Comparison of ENCODE assay signal across 25 cellular contexts in genomic region chr12:2668816-2669215, GRCh38.
A peak's percentile ranks its signal among the peaks of the same experiment; 100 is the strongest.
DNase-seq lines count a peak whose midpoint lies in the region; ATAC-seq and TF ChIP-seq lines count a peak whose summit lies in the region.
"Had no signal": no experiment of that assay in that cellular context is flagged by ENCODE, and none has a peak within 500 bp of the region (broad histone marks: within the 10 kb centered on the region; RNA-seq: fewer than 3 reads in every experiment).

No MANE protein-coding gene starts in this region.

- H3K4me3 ChIP-seq in coronary artery (no peak overlapping the region), upper lobe of right lung (no peak overlapping the region), mammary epithelial cell (replicated peaks in 1 of 3; ENCODE audit: insufficient read depth in 1 of 3, low read depth in 2 of 3, low read length in 3 of 3) (no peak overlapping the region)
- H3K4me3 ChIP-seq: GM23248, MG63, PC-9, SJSA1 had no signal

- H3K56ac ChIP-seq in H9 (ENCODE audit: insufficient read length, low read depth, low read length) = no peak overlapping the region

- no peak overlapping the region for H2BK15ac ChIP-seq in H9 (ENCODE audit: low read depth, low read length)

- H3K27ac ChIP-seq in H9 (ENCODE audit: insufficient read length, low read depth, low read length) (no peak overlapping the region), coronary artery (no peak overlapping the region), upper lobe of right lung (no peak overlapping the region), mammary epithelial cell (ENCODE audit: insufficient read depth, low read depth, low read length) (no peak overlapping the region)
- H3K27ac ChIP-seq: GM23248, PC-9, SJSA1 had no signal

- DNase-seq in H9 (peak; percentile 18), coronary artery (ENCODE audit: low spot score) (peak; percentile 61), mesenteric fat pad (ENCODE audit: low spot score) (peak; percentile 55), upper lobe of right lung (peak; percentile 29), mammary epithelial cell (no peak), HuH-7 (ENCODE audit: low spot score) (no peak)
- DNase-seq: C1 segment of cervical spinal cord; CD4-positive, alpha-beta memory T cell; COR-L47; HCEC 1CT; IMR-90; KG1; MG63; NCI-H1105 treated with DMSO at 0.1 percent for 48 hours; NCI-H146; NCI-H1930; NCI-H446 treated with DMSO at 0.1 percent for 48 hours; NCI-H526; NCI-H82; NK-92 treated with Interleukin-12 subunit alpha and Interleukin-12 subunit beta, amount 100 ng/mL, for 24 hours; PC-9 had no signal

- H3K4me2 ChIP-seq in H9 (ENCODE audit: insufficient read depth, insufficient read length, low read length) (no peak overlapping the region), mammary epithelial cell (ENCODE audit: insufficient read depth, low read depth, low read length) (no peak overlapping the region)
- H3K4me2 ChIP-seq: PC-9 had no signal

- H2BK120ac ChIP-seq in H9 (ENCODE audit: low read depth, low read length, poor library complexity, severe bottlenecking) = no peak overlapping the region

- no peak overlapping the region; the same call in 1 of the 2 replicates for H3K14ac ChIP-seq in H9 (ENCODE audit: insufficient read depth, low read length)

- H2AK5ac ChIP-seq in H9 (ENCODE audit: insufficient read length, low read length) = no peak overlapping the region

- WGBS in H9 (ENCODE audit: extremely low coverage, insufficient read length, low lambda C conversion rate) = no CpG with 5 or more reads among the region's 17 CpGs
- 72% methylated on average over 17 of the region's 17 CpGs for WGBS in mammary epithelial cell (ENCODE audit: low coverage, missing lambda C conversion rate)

- H3K4ac ChIP-seq in H9 (ENCODE audit: low read depth, low read length) = no peak overlapping the region

- ATAC-seq in upper lobe of right lung (no peak), HG03108 (IDR thresholded peaks at IDR 0.05; ENCODE audit: unreplicated experiment) (no peak)
- ATAC-seq: Right ventricle myocardium inferior had no signal

- H3K18ac ChIP-seq in H9 (ENCODE audit: insufficient read length, low read depth, low read length) = no peak overlapping the region

- H4K91ac ChIP-seq in H9 (ENCODE audit: insufficient read length, low read depth, low read length) = no peak overlapping the region

- H3K23me2 ChIP-seq in H9 (ENCODE audit: insufficient read length, low read depth, low read length, poor library complexity, severe bottlenecking) = no peaks in the 10 kb centered on the region

- H3K36me3 ChIP-seq in upper lobe of right lung (peaks cover 10% of the 10 kb centered on the region), mammary epithelial cell (ENCODE audit: insufficient read depth, low read length) (no peaks in the 10 kb centered on the region)
- H3K36me3 ChIP-seq: MG63 had no signal

- H2AFZ ChIP-seq in H9 (ENCODE audit: low read length) (no peak overlapping the region), mammary epithelial cell (ENCODE audit: low read depth, low read length) (no peak overlapping the region)
- H2AFZ ChIP-seq: GM23248, PC-9 had no signal

- no TSS peak for BruUV-seq in mammary epithelial cell (replicated peaks; lab: Mats Ljungman, UMichigan)

- H4K8ac ChIP-seq in H9 (replicated peaks; ENCODE audit: insufficient read length, low read depth, low read length) = no peak overlapping the region

- no peak overlapping the region for H3K23ac ChIP-seq in H9 (ENCODE audit: insufficient read length, low read depth, low read length)

- intact Hi-C loops in upper lobe of right lung (cut with DNase I) (no loop called here), mammary epithelial cell (cut with micrococcal nuclease) (no loop called here)

- H3K27me3 Mint-ChIP-seq in H9 (ENCODE audit: low read depth) = peaks cover 1% of the 10 kb centered on the region
- H3K27me3 Mint-ChIP-seq: CD4-positive, alpha-beta memory T cell had no signal

- H4K20me1 ChIP-seq in H9 (ENCODE audit: control insufficient read depth, insufficient read depth, insufficient read length) (no peaks in the 10 kb centered on the region), mammary epithelial cell (ENCODE audit: insufficient read depth, low read length) (no peaks in the 10 kb centered on the region)

- in situ Hi-C loops in mammary epithelial cell (cut with MboI; ENCODE audit: low sequenced_read_pairs in 2 of 2) = no loop called here

- no peak overlapping the region for H3K27ac Mint-ChIP-seq in H9
- H3K27ac Mint-ChIP-seq: CD4-positive, alpha-beta memory T cell had no signal

- TF ChIP-seq CTCF in H9 (conservative IDR thresholded peaks at IDR 0.05) (no peak), coronary artery (IDR thresholded peaks at IDR 0.05) (no peak), upper lobe of right lung (IDR thresholded peaks at IDR 0.05) (no peak), mammary epithelial cell (conservative IDR thresholded peaks at IDR 0.05 in 1 of 2, IDR thresholded peaks at IDR 0.05 in 1 of 2; ENCODE audit: extremely low read depth in 1 of 2, insufficient read depth in 1 of 2, low read depth in 1 of 2, low read length in 2 of 2) (no peak)

- no peaks in the 10 kb centered on the region for H3K4me1 Mint-ChIP-seq in H9
- H3K4me1 Mint-ChIP-seq: CD4-positive, alpha-beta memory T cell had no signal

- H3K4me1 ChIP-seq in H9 (ENCODE audit: insufficient read depth, low read length) = no peaks in the 10 kb centered on the region
- no peaks in the 10 kb centered on the region for H3K4me1 ChIP-seq in upper lobe of right lung
- no peaks in the 10 kb centered on the region for H3K4me1 ChIP-seq in mammary epithelial cell (ENCODE audit: insufficient read depth, low read length)
- H3K4me1 ChIP-seq: SJSA1 had no signal

- H3K79me1 ChIP-seq in H9 (ENCODE audit: insufficient read depth, low read depth, low read length, poor library complexity, severe bottlenecking) = no peaks in the 10 kb centered on the region

- H3K36me3 Mint-ChIP-seq in H9 (ENCODE audit: insufficient read depth in 1 of 3, low read depth in 3 of 3) = no peaks in the 10 kb centered on the region

- no peak overlapping the region for H2BK12ac ChIP-seq in H9 (ENCODE audit: insufficient read length, low read depth, low read length)

- no peak overlapping the region for H2BK5ac ChIP-seq in H9 (ENCODE audit: insufficient read length, low read length)

- CTCF ChIA-PET in mammary epithelial cell (lab: Charles Lee; ENCODE audit: low non-redundant PET) = no interaction called here

- H3T11ph ChIP-seq in H9 (ENCODE audit: low read length) = no peak overlapping the region

- H3K27me3 ChIP-seq in H9 (ENCODE audit: insufficient read depth, low read length) (no peaks in the 10 kb centered on the region), upper lobe of right lung (no peaks in the 10 kb centered on the region), mammary epithelial cell (ENCODE audit: insufficient read depth, low read length) (no peaks in the 10 kb centered on the region)
- H3K27me3 ChIP-seq: MG63, SJSA1 had no signal

- no peaks in the 10 kb centered on the region for H3K9me3 Mint-ChIP-seq in H9
- H3K9me3 Mint-ChIP-seq: CD4-positive, alpha-beta memory T cell had no signal

- H2BK20ac ChIP-seq in H9 (ENCODE audit: low read depth, low read length, poor library complexity, severe bottlenecking) = no peak overlapping the region

- no peak overlapping the region for H3K4me3 Mint-ChIP-seq in H9
- H3K4me3 Mint-ChIP-seq: CD4-positive, alpha-beta memory T cell had no signal

- no peak overlapping the region for H4K5ac ChIP-seq in H9 (ENCODE audit: insufficient read length, low read depth, low read length)

- H3K79me2 ChIP-seq in H9 (ENCODE audit: insufficient read depth, low read length) = no peaks in the 10 kb centered on the region
- no peaks in the 10 kb centered on the region for H3K79me2 ChIP-seq in mammary epithelial cell (ENCODE audit: insufficient read depth, low read length)

- no peaks in the 10 kb centered on the region for H3K9me3 ChIP-seq in H9 (ENCODE audit: control insufficient read depth, low read depth, low read length)
- no peaks in the 10 kb centered on the region for H3K9me3 ChIP-seq in upper lobe of right lung
- H3K9me3 ChIP-seq in mammary epithelial cell (replicated peaks; ENCODE audit: insufficient read depth, low read length) = no peaks in the 10 kb centered on the region
- H3K9me3 ChIP-seq: MG63, SJSA1 had no signal

- H3K9ac ChIP-seq in H9 (ENCODE audit: extremely low read depth, insufficient read length, low read length) (no peak overlapping the region), mammary epithelial cell (ENCODE audit: insufficient read depth, low read length) (no peak overlapping the region)
- H3K9ac ChIP-seq: GM23248 had no signal

- dilution Hi-C loops in mammary epithelial cell (cut with HindIII; ENCODE audit: low sequenced_read_pairs) = no loop called here

Comparison
In these comparisons a context has a peak if more than half of its experiments do, and no peak if none do; other contexts are left out.
1. DNase-seq: peak in H9 (single experiment), coronary artery (single experiment), mesenteric fat pad (single experiment) and upper lobe of right lung (single experiment); none in mammary epithelial cell (single experiment) and HuH-7 (single experiment).